8 cellular contexts compared by ENCODE assay signal in the genomic region with DNA sequence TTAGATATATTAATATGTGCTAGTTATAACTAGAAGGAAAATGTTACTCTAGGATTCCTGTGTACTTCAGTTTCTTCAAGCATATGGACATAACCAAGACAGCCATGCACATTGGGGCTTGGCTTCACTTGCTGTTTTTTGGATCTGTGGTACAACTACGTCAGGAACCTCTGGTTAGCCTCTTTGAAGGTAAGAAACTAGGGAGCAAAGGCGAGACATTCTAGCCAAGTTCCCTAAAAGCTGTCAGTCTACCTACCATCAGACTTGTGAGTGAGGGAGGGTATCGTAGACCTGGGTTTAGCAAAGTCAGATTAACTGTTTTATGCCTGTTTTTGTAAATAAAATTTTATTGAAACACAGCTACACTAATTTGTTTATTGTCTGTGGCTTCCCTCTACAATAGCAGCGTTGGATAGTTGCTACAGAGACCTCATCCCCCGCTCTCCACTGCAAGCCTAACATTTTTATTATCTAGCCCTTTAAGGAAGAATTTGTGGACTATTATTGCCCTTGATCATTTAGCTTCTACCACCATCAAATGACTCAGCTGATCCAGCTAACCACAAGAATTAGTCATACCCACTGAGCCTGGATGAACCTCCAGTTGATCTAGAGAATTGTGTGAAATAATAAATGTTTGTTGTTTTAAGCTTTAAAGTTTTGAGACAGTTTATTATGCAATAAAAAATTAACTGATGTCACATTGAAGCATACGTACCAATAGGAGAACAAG. TPM values are rescaled to one million over a fixed set of nuclear protein-coding genes. Genes with fewer than 3 reads are reported as not detected.
DNase-seq lines count a peak whose midpoint lies in the region; ATAC-seq and TF ChIP-seq lines count a peak whose summit lies in the region.

No MANE protein-coding gene starts in this region.

- no peak for ATAC-seq in HG03469 (IDR thresholded peaks at IDR 0.05; ENCODE audit: unreplicated experiment)

- TF ChIP-seq POLR2A in esophagus muscularis mucosa (IDR thresholded peaks at IDR 0.05; ENCODE audit: low read depth) (no peak), thyroid gland (IDR thresholded peaks at IDR 0.05) (no peak)

- H3K9me3 ChIP-seq in esophagus muscularis mucosa (no peaks in the 10 kb centered on the region), thyroid gland (no peaks in the 10 kb centered on the region)

- DNase-seq in AG09309 (ENCODE audit: low read depth) (peak; percentile 96), HEK293T (ENCODE audit: extremely low spot score) (peak; percentile 12), SW480 (ENCODE audit: low spot score) (peak; percentile 95), glomerular visceral epithelial cell (ENCODE audit: extremely low spot score) (peak; percentile 87), esophagus muscularis mucosa (ENCODE audit: extremely low spot score) (no peak), thyroid gland (no peak), NAMALWA (ENCODE audit: low spot score) (no peak)

- POLR2A ChIA-PET in HEK293T (lab: Yijun Ruan, JAX), result interaction anchor here (1.8 kb wide), 1 partner anchor 58 kb away, joined by 5 read pairs; a partner anchor contains a TSS

- H3K4me1 ChIP-seq in esophagus muscularis mucosa (no peaks in the 10 kb centered on the region), thyroid gland (no peaks in the 10 kb centered on the region)

- H3K27ac ChIP-seq in esophagus muscularis mucosa (replicated peaks in 1 of 4), result no peak overlapping the region
- H3K27ac ChIP-seq in thyroid gland, result no peak overlapping the region

- H3K36me3 ChIP-seq in esophagus muscularis mucosa, result no peaks in the 10 kb centered on the region
- no peaks in the 10 kb centered on the region for H3K36me3 ChIP-seq in thyroid gland

- no peak for TF ChIP-seq EP300 in esophagus muscularis mucosa (IDR thresholded peaks at IDR 0.05)

- intact Hi-C loops in esophagus muscularis mucosa (cut with DNase I), result no loop called here
- intact Hi-C loops in thyroid gland (cut with DNase I), result no loop called here

- CTCF ChIA-PET in HEK293T (lab: Yijun Ruan, JAX), result no interaction called here

- no peak for TF ChIP-seq CTCF in AG09309 (IDR thresholded peaks at IDR 0.05; ENCODE audit: control insufficient read depth, insufficient read depth, low read depth, low read length, missing control alignments)
- no peak for TF ChIP-seq CTCF in esophagus muscularis mucosa (IDR thresholded peaks at IDR 0.05)
- no peak for TF ChIP-seq CTCF in thyroid gland (IDR thresholded peaks at IDR 0.05)

- H3K4me3 ChIP-seq in AG09309 (ENCODE audit: control insufficient read depth, low read depth, low read length) (no peak overlapping the region), esophagus muscularis mucosa (no peak overlapping the region), thyroid gland (replicated peaks in 1 of 3) (no peak overlapping the region)

- H3K27me3 ChIP-seq in esophagus muscularis mucosa (no peaks in the 10 kb centered on the region), thyroid gland (no peaks in the 10 kb centered on the region)

- WGBS in esophagus muscularis mucosa, result 60% methylated on average over 6 of the region's 6 CpGs
- WGBS in thyroid gland, 2 donors, result 78 to 81% methylated on average over 6 of the region's 6 CpGs

TF ChIP-seq in HEK293T, 16 proteins besides CTCF, POLR2A, EP300 and RAD21:
- no peak for TF ChIP-seq FOXA1 (IDR thresholded peaks at IDR 0.05)
- TF ChIP-seq ELF4 (IDR thresholded peaks at IDR 0.05), result no peak
- no peak for TF ChIP-seq HDGF (IDR thresholded peaks at IDR 0.05; ENCODE audit: borderline replicate concordance)
- TF ChIP-seq ZNF384 (IDR thresholded peaks at IDR 0.05), result no peak
- no peak for TF ChIP-seq LEF1 (IDR thresholded peaks at IDR 0.05; ENCODE audit: borderline replicate concordance)

RNA-seq across cellular contexts. Expression of a gene that starts 58.0 kb away (rescaled TPM):
- 10 to 100 TPM; 33.1 to 57.3 (median 40.6) TPM for total RNA-seq in esophagus muscularis mucosa
- total RNA-seq in thyroid gland, result 10 to 100 TPM; 51.7 to 65.4 (median 59.9) TPM

Comparison
In these comparisons a context has a peak if more than half of its experiments do, and no peak if none do; other contexts are left out.
1. DNase-seq: peak in AG09309 (single experiment), HEK293T (single experiment), SW480 (single experiment) and glomerular visceral epithelial cell (single experiment); none in esophagus muscularis mucosa (single experiment), thyroid gland (0 of 2) and NAMALWA (single experiment).